20 cellular contexts compared by ENCODE assay signal in genomic region chr3:24639640-24640329, GRCh38.
"Had no signal": no experiment of that assay in that cellular context is flagged by ENCODE, and none has a peak within 500 bp of the region (broad histone marks: within the 10 kb centered on the region; RNA-seq: fewer than 3 reads in every experiment).

No MANE protein-coding gene starts in this region.

- H3K27me3 ChIP-seq: esophagus squamous epithelium, heart right ventricle, neutrophil, pancreas, tibial artery had no signal

- H3K4me1 Mint-ChIP-seq: activated CD8-positive, alpha-beta memory T cell treated with anti-CD3 and anti-CD28 coated beads, Interleukin-2, amount 10 ng/mL, durations not matched to agents 7 days and 5 days; activated T-helper 17 cell treated with anti-CD3 and anti-CD28 coated beads, Interleukin-2, amount 50 U/mL, for 72 hours; endodermal cell; T-helper 17 cell had no signal

- H3K36me3 ChIP-seq: esophagus squamous epithelium, heart right ventricle, left ventricle myocardium inferior, neutrophil, pancreas, tibial artery had no signal

- H3K4me1 ChIP-seq: pancreas had no signal

- ATAC-seq: activated CD8-positive, alpha-beta memory T cell treated with anti-CD3 and anti-CD28 coated beads, Interleukin-2, amount 10 ng/mL, durations not matched to agents 7 days and 5 days; activated CD8-positive, alpha-beta T cell treated with anti-CD3 and anti-CD28 coated beads for 36 hours; activated naive CD4-positive, alpha-beta T cell treated with anti-CD3 and anti-CD28 coated beads, Interleukin-2, amount 50 U/mL, for 72 hours; activated T-helper 17 cell treated with anti-CD3 and anti-CD28 coated beads, Interleukin-2, amount 50 U/mL, for 72 hours; natural killer cell treated with Interleukin-12 subunit alpha and Interleukin-12 subunit beta and Interleukin-15 and Interleukin-18, amount 100 ng/mL, for 72 hours; stimulated activated naive CD8-positive, alpha-beta T cell treated with anti-CD3 and anti-CD28 coated beads, Interleukin-15, Interleukin-2, amounts not matched to agents 100 U/mL and 50 U/mL, for 24 hours; T-helper 17 cell had no signal

- H3K9me3 ChIP-seq: esophagus squamous epithelium, neutrophil, pancreas, tibial artery had no signal

- H3K4me3 Mint-ChIP-seq: activated CD8-positive, alpha-beta memory T cell treated with anti-CD3 and anti-CD28 coated beads, Interleukin-2, amount 10 ng/mL, durations not matched to agents 7 days and 5 days; activated CD8-positive, alpha-beta T cell treated with anti-CD3 and anti-CD28 coated beads for 36 hours; activated T-helper 17 cell treated with anti-CD3 and anti-CD28 coated beads, Interleukin-2, amount 50 U/mL, for 72 hours; endodermal cell; natural killer cell treated with Interleukin-12 subunit alpha and Interleukin-12 subunit beta and Interleukin-15 and Interleukin-18, amount 100 ng/mL, for 72 hours; T-helper 17 cell had no signal

- H3K27me3 Mint-ChIP-seq: activated CD8-positive, alpha-beta memory T cell treated with anti-CD3 and anti-CD28 coated beads, Interleukin-2, amount 10 ng/mL, durations not matched to agents 7 days and 5 days; activated CD8-positive, alpha-beta T cell treated with anti-CD3 and anti-CD28 coated beads for 36 hours; activated T-helper 17 cell treated with anti-CD3 and anti-CD28 coated beads, Interleukin-2, amount 50 U/mL, for 72 hours; T-helper 17 cell had no signal

- DNase-seq: activated CD4-positive, alpha-beta T cell treated with anti-CD3 and anti-CD28 coated beads for 4 hours; activated CD4-positive, CD25-positive, alpha-beta regulatory T cell; activated CD8-positive, alpha-beta memory T cell treated with anti-CD3 and anti-CD28 coated beads, Interleukin-2, amount 10 ng/mL, durations not matched to agents 7 days and 5 days; activated CD8-positive, alpha-beta T cell treated with anti-CD3 and anti-CD28 coated beads for 36 hours; cortex of kidney; endodermal cell; esophagus squamous epithelium; heart right ventricle; left ventricle myocardium inferior; right cardiac atrium; stimulated activated CD4-positive, alpha-beta T cell treated with anti-CD3 and anti-CD28 coated beads, Interleukin-12 subunit alpha, Interleukin-12 subunit beta, amount 100 ng/mL, for 4 hours; stimulated activated CD4-positive, alpha-beta T cell treated with anti-CD3 and anti-CD28 coated beads, Interleukin-4, amount 100 ng/mL, for 4 hours; stimulated activated naive CD8-positive, alpha-beta T cell treated with anti-CD3 and anti-CD28 coated beads, Interleukin-15, Interleukin-2, amounts not matched to agents 100 U/mL and 50 U/mL, for 24 hours; T-helper 17 cell; tibial artery had no signal

- H3K9me3 Mint-ChIP-seq: activated CD8-positive, alpha-beta T cell treated with anti-CD3 and anti-CD28 coated beads for 36 hours; endodermal cell had no signal

- H3K27ac Mint-ChIP-seq: activated CD8-positive, alpha-beta memory T cell treated with anti-CD3 and anti-CD28 coated beads, Interleukin-2, amount 10 ng/mL, durations not matched to agents 7 days and 5 days; activated CD8-positive, alpha-beta T cell treated with anti-CD3 and anti-CD28 coated beads for 36 hours; activated naive CD4-positive, alpha-beta T cell treated with anti-CD3 and anti-CD28 coated beads, Interleukin-2, amount 50 U/mL, for 72 hours; activated T-helper 17 cell treated with anti-CD3 and anti-CD28 coated beads, Interleukin-2, amount 50 U/mL, for 72 hours; endodermal cell; natural killer cell treated with Interleukin-12 subunit alpha and Interleukin-12 subunit beta and Interleukin-15 and Interleukin-18, amount 100 ng/mL, for 72 hours; T-helper 17 cell had no signal

- H3K27ac ChIP-seq: esophagus squamous epithelium, heart right ventricle, left ventricle myocardium inferior, neutrophil, pancreas, tibial artery had no signal

- H3K36me3 Mint-ChIP-seq: activated CD8-positive, alpha-beta memory T cell treated with anti-CD3 and anti-CD28 coated beads, Interleukin-2, amount 10 ng/mL, durations not matched to agents 7 days and 5 days; activated naive CD4-positive, alpha-beta T cell treated with anti-CD3 and anti-CD28 coated beads, Interleukin-2, amount 50 U/mL, for 72 hours; natural killer cell treated with Interleukin-12 subunit alpha and Interleukin-12 subunit beta and Interleukin-15 and Interleukin-18, amount 100 ng/mL, for 72 hours had no signal

- H3K4me3 ChIP-seq: esophagus squamous epithelium, heart right ventricle, left ventricle myocardium inferior, pancreas, tibial artery had no signal
